1 cellular context compared by ENCODE assay signal in the genomic region with DNA sequence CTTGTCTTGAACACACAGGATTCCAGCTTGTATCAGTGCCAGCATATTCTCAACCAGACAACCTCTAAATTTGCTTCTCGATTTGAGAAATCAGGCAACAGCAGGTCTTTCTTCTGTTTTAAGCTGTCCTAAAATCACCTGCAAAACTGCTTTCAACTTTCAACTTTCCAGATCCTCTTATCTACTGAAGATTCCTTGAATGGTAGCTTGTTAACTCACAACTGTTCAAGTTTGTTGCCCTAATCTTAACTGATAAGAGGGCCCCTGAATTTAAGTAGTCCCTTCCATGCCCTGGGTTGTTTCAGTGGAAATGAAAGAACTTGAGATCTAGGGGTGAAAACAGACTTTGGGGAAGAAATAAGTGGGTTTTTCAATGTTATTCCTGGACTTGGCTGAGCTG.
TF ChIP-seq lines count a peak whose summit lies in the region.

No MANE protein-coding gene starts in this region.

TF ChIP-seq in SK-N-SH treated with all-trans-retinoic acid at 6 μM for 48 hours, 23 proteins besides CTCF, POLR2A, EP300 and RAD21 (continued from another document):
- TF ChIP-seq, protein P1, sequence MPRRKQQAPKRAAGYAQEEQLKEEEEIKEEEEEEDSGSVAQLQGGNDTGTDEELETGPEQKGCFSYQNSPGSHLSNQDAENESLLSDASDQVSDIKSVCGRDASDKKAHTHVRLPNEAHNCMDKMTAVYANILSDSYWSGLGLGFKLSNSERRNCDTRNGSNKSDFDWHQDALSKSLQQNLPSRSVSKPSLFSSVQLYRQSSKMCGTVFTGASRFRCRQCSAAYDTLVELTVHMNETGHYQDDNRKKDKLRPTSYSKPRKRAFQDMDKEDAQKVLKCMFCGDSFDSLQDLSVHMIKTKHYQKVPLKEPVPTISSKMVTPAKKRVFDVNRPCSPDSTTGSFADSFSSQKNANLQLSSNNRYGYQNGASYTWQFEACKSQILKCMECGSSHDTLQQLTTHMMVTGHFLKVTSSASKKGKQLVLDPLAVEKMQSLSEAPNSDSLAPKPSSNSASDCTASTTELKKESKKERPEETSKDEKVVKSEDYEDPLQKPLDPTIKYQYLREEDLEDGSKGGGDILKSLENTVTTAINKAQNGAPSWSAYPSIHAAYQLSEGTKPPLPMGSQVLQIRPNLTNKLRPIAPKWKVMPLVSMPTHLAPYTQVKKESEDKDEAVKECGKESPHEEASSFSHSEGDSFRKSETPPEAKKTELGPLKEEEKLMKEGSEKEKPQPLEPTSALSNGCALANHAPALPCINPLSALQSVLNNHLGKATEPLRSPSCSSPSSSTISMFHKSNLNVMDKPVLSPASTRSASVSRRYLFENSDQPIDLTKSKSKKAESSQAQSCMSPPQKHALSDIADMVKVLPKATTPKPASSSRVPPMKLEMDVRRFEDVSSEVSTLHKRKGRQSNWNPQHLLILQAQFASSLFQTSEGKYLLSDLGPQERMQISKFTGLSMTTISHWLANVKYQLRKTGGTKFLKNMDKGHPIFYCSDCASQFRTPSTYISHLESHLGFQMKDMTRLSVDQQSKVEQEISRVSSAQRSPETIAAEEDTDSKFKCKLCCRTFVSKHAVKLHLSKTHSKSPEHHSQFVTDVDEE (CRISPR knock-in tag; IDR thresholded peaks at IDR 0.05), result no peak
- TF ChIP-seq TOX (CRISPR knock-in tag; IDR thresholded peaks at IDR 0.05; ENCODE audit: borderline replicate concordance) (no peak), GLIS3 (CRISPR knock-in tag; IDR thresholded peaks at IDR 0.05) (no peak), CSDC2 (CRISPR knock-in tag; IDR thresholded peaks at IDR 0.05) (no peak)
TF ChIP-seq in SK-N-SH treated with all-trans-retinoic acid at 6 μM for 48 hours: peak in this region for 0.
